Comparison of ENCODE assay signal across 1 cellular context in the genomic region with DNA sequence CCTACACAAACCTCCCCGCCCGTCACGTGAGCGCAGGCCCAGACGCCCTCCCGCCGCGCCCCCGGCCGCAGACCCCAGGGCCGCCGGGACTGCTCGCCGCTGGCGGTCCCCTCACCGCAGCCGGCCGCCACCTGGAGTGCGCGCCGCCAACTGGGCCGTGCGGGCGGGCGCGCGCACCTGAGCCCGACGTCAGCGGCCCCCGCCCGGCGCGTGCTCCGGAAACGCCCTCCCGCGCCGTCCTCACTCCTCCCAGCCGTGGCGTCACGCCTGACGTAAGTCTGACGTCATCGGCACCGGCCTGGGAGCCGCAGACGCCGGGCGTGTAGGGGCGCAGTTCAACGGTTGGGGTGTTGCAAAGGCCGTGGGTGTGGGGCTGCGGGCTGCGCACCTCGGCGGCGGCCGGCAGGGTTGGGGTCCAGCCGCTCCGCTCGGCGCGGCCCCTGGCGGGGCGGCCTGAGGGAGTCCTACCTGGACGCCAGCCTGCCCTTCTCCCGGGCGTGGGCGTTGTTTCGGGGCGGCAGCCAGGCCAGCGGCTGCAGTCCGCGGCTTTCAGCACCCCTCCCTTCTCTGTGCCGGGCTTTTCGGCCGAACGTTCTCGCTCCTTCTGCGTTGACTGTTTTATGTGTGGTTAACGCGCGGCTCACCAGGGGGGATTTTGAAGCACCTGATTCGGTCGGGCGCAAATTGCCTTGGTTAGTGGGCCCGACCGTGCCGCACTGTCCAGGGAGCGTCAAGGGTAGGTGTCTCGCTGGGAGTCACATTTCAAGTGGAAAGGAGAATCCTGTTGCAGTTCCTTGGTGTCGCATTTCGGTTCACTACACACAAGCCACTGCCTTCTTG.
TF ChIP-seq lines count a peak whose summit lies in the region.

A gene (minus strand): TSS at position 155 of the 840 bp plus-strand sequence. CDS start 956 bp downstream, outside the sequence.

TF ChIP-seq in GM23338, 12 proteins besides CTCF, POLR2A, EP300 and RAD21 (continued from another document):
- TF ChIP-seq, protein P1, sequence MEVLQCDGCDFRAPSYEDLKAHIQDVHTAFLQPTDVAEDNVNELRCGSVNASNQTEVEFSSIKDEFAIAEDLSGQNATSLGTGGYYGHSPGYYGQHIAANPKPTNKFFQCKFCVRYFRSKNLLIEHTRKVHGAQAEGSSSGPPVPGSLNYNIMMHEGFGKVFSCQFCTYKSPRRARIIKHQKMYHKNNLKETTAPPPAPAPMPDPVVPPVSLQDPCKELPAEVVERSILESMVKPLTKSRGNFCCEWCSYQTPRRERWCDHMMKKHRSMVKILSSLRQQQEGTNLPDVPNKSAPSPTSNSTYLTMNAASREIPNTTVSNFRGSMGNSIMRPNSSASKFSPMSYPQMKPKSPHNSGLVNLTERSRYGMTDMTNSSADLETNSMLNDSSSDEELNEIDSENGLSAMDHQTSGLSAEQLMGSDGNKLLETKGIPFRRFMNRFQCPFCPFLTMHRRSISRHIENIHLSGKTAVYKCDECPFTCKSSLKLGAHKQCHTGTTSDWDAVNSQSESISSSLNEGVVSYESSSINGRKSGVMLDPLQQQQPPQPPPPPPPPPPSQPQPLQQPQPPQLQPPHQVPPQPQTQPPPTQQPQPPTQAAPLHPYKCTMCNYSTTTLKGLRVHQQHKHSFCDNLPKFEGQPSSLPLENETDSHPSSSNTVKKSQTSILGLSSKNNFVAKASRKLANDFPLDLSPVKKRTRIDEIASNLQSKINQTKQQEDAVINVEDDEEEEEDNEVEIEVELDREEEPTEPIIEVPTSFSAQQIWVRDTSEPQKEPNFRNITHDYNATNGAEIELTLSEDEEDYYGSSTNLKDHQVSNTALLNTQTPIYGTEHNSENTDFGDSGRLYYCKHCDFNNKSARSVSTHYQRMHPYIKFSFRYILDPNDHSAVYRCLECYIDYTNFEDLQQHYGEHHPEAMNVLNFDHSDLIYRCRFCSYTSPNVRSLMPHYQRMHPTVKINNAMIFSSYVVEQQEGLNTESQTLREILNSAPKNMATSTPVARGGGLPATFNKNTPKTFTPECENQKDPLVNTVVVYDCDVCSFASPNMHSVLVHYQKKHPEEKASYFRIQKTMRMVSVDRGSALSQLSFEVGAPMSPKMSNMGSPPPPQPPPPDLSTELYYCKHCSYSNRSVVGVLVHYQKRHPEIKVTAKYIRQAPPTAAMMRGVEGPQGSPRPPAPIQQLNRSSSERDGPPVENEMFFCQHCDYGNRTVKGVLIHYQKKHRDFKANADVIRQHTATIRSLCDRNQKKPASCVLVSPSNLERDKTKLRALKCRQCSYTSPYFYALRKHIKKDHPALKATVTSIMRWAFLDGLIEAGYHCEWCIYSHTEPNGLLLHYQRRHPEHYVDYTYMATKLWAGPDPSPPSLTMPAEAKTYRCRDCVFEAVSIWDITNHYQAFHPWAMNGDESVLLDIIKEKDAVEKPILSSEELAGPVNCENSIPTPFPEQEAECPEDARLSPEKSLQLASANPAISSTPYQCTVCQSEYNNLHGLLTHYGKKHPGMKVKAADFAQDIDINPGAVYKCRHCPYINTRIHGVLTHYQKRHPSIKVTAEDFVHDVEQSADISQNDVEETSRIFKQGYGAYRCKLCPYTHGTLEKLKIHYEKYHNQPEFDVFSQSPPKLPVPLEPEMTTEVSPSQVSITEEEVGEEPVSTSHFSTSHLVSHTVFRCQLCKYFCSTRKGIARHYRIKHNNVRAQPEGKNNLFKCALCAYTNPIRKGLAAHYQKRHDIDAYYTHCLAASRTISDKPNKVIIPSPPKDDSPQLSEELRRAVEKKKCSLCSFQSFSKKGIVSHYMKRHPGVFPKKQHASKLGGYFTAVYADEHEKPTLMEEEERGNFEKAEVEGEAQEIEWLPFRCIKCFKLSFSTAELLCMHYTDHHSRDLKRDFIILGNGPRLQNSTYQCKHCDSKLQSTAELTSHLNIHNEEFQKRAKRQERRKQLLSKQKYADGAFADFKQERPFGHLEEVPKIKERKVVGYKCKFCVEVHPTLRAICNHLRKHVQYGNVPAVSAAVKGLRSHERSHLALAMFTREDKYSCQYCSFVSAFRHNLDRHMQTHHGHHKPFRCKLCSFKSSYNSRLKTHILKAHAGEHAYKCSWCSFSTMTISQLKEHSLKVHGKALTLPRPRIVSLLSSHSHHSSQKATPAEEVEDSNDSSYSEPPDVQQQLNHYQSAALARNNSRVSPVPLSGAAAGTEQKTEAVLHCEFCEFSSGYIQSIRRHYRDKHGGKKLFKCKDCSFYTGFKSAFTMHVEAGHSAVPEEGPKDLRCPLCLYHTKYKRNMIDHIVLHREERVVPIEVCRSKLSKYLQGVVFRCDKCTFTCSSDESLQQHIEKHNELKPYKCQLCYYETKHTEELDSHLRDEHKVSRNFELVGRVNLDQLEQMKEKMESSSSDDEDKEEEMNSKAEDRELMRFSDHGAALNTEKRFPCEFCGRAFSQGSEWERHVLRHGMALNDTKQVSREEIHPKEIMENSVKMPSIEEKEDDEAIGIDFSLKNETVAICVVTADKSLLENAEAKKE (CRISPR knock-in tag; IDR thresholded peaks at IDR 0.05) = no peak
- TF ChIP-seq EZH2 (IDR thresholded peaks at IDR 0.05; ENCODE audit: low read depth, unreplicated experiment) (no peak), NANOG (IDR thresholded peaks at IDR 0.05; ENCODE audit: borderline replicate concordance) (no peak), ZNF331 (CRISPR knock-in tag; IDR thresholded peaks at IDR 0.05; ENCODE audit: low read depth) (no peak), EZH2phosphoT487 (IDR thresholded peaks at IDR 0.05; ENCODE audit: unreplicated experiment) (no peak), ZNF114 (CRISPR knock-in tag; IDR thresholded peaks at IDR 0.05) (no peak), JUNB (IDR thresholded peaks at IDR 0.05; ENCODE audit: unreplicated experiment) (no peak), STAT1 (IDR thresholded peaks at IDR 0.05; ENCODE audit: unreplicated experiment) (no peak)
TF ChIP-seq in GM23338: peak in this region for 3.
